ENCODE assay signal across 26 cellular contexts in genomic region chr11:16373768-16374167, GRCh38.
"Had no signal": no experiment of that assay in that cellular context is flagged by ENCODE, and none has a peak within 500 bp of the region (broad histone marks: within the 10 kb centered on the region; RNA-seq: fewer than 3 reads in every experiment).

No MANE protein-coding gene starts in this region.

- DNase-seq: colonic mucosa; cortex of kidney; dermis blood vessel endothelial cell; dorsolateral prefrontal cortex; effector CD4-positive, alpha-beta T cell; effector CD8-positive, alpha-beta T cell; effector memory CD4-positive, alpha-beta T cell; effector memory CD8-positive, alpha-beta T cell; endodermal cell; esophagus squamous epithelium; foreskin fibroblast; foreskin keratinocyte; foreskin melanocyte; gastrocnemius medialis; glutamatergic neuron; head of caudate nucleus; heart left ventricle; heart right ventricle had no signal

- ATAC-seq: effector memory CD8-positive, alpha-beta T cell; esophagus mucosa; foreskin keratinocyte; gastrocnemius medialis; gastroesophageal sphincter; heart left ventricle; heart right ventricle had no signal

- H3K4me1 ChIP-seq: colonic mucosa, esophagus muscularis mucosa, esophagus squamous epithelium, foreskin keratinocyte, gastroesophageal sphincter had no signal

- H3K27ac ChIP-seq: colonic mucosa, coronary artery, dorsolateral prefrontal cortex, epithelial cell of prostate, esophagus muscularis mucosa, esophagus squamous epithelium, foreskin keratinocyte, gastrocnemius medialis, gastroesophageal sphincter, heart left ventricle, heart right ventricle had no signal

- H3K9me3 ChIP-seq: colonic mucosa, esophagus muscularis mucosa, esophagus squamous epithelium, gastrocnemius medialis, gastroesophageal sphincter had no signal

- FAIRE-seq: colon, endometrium, endothelial cell of umbilical vein had no signal

- H3K36me3 ChIP-seq: colonic mucosa, esophagus muscularis mucosa, esophagus squamous epithelium, gastrocnemius medialis, gastroesophageal sphincter, heart left ventricle, heart right ventricle had no signal

- H3K27me3 ChIP-seq: colonic mucosa, esophagus muscularis mucosa, esophagus squamous epithelium, foreskin keratinocyte, gastrocnemius medialis, gastroesophageal sphincter, heart left ventricle, heart right ventricle had no signal

- H3K4me3 ChIP-seq: colonic mucosa, coronary artery, dorsolateral prefrontal cortex, esophagus muscularis mucosa, esophagus squamous epithelium, gastrocnemius medialis, gastroesophageal sphincter, heart left ventricle, heart right ventricle had no signal
